9 cellular contexts compared by ENCODE assay signal in genomic region chr19:55406091-55406868, GRCh38. TPM values are rescaled to one million over a fixed set of nuclear protein-coding genes. Genes with fewer than 3 reads are reported as not detected.
A peak's percentile ranks its signal among the peaks of the same experiment; 100 is the strongest.
DNase-seq lines count a peak whose midpoint lies in the region; ATAC-seq lines count a peak whose summit lies in the region.
"Had no signal": no experiment of that assay in that cellular context is flagged by ENCODE, and none has a peak within 500 bp of the region (broad histone marks: within the 10 kb centered on the region; RNA-seq: fewer than 3 reads in every experiment).

No MANE protein-coding gene starts in this region.

- H3K4me3 ChIP-seq in iPS-15b (ENCODE audit: low read depth, low read length) (peak overlapping the region; percentile 73), stomach smooth muscle (ENCODE audit: low read length in 2 of 2) (peak overlapping the region; percentile 73 to 81)

- H3K4me1 Mint-ChIP-seq in activated CD4-positive, alpha-beta T cell treated with anti-CD3 and anti-CD28 coated beads for 36 hours: peaks cover 24% of the 10 kb centered on the region
- H3K4me1 Mint-ChIP-seq in activated CD4-positive, alpha-beta memory T cell treated with anti-CD3 and anti-CD28 coated beads, Interleukin-2, amount 10 ng/mL, durations not matched to agents 7 days and 5 days: peaks cover 57% of the 10 kb centered on the region

- peaks cover 3% of the 10 kb centered on the region for H3K27me3 ChIP-seq in iPS-15b (ENCODE audit: control insufficient read depth, insufficient read depth, low read length)
- no peaks in the 10 kb centered on the region for H3K27me3 ChIP-seq in stomach smooth muscle (ENCODE audit: control insufficient read depth in 1 of 2, insufficient read depth in 2 of 2, low read length in 2 of 2)

- DNase-seq in activated CD4-positive, alpha-beta T cell treated with anti-CD3 and anti-CD28 coated beads for 36 hours: no peak
- DNase-seq in activated CD4-positive, alpha-beta T cell treated with anti-CD3 and anti-CD28 coated beads, Interleukin-2, amount 50 U/mL, for 1 hour: no peak
- no peak for DNase-seq in activated CD4-positive, alpha-beta memory T cell treated with anti-CD3 and anti-CD28 coated beads, Interleukin-2, amount 10 ng/mL, durations not matched to agents 7 days and 5 days
- no peak for DNase-seq in EL
- DNase-seq: islet precursor cell had no signal

- CTCF ChIA-PET in activated CD4-positive, alpha-beta T cell treated with anti-CD3 and anti-CD28 coated beads for 36 hours (lab: Charles Lee): no interaction called here
- CTCF ChIA-PET in activated CD4-positive, alpha-beta memory T cell treated with anti-CD3 and anti-CD28 coated beads, Interleukin-2, amount 10 ng/mL, durations not matched to agents 7 days and 5 days (lab: Charles Lee): interaction anchor here (1.1 kb wide), 1 partner anchor 152 kb away, joined by 3 read pairs; no protein-coding TSS in a partner anchor

- intact Hi-C loops in activated CD4-positive, alpha-beta T cell treated with anti-CD3 and anti-CD28 coated beads for 36 hours (cut with DNase I, micrococcal nuclease): loop anchor here in 1 of 2 experiments (5.0 kb wide), 1 partner anchor 46 kb away; no protein-coding TSS in a partner anchor

- ATAC-seq in activated CD4-positive, alpha-beta T cell treated with anti-CD3 and anti-CD28 coated beads for 36 hours: no peak
- ATAC-seq in GM21447 (IDR thresholded peaks at IDR 0.05; ENCODE audit: unreplicated experiment) (no peak), GM18861 (IDR thresholded peaks at IDR 0.05; ENCODE audit: unreplicated experiment) (no peak)

- no peak overlapping the region for H3K27ac ChIP-seq in stomach smooth muscle (ENCODE audit: low read length)

- H3K4me3 Mint-ChIP-seq in activated CD4-positive, alpha-beta T cell treated with anti-CD3 and anti-CD28 coated beads for 36 hours: peak overlapping the region; percentile 90
- H3K4me3 Mint-ChIP-seq in activated CD4-positive, alpha-beta memory T cell treated with anti-CD3 and anti-CD28 coated beads, Interleukin-2, amount 10 ng/mL, durations not matched to agents 7 days and 5 days: peak overlapping the region; percentile 83

- H3K9me3 Mint-ChIP-seq in activated CD4-positive, alpha-beta T cell treated with anti-CD3 and anti-CD28 coated beads for 36 hours (ENCODE audit: low read depth): peaks cover 4% of the 10 kb centered on the region
- H3K9me3 Mint-ChIP-seq in activated CD4-positive, alpha-beta memory T cell treated with anti-CD3 and anti-CD28 coated beads, Interleukin-2, amount 10 ng/mL, durations not matched to agents 7 days and 5 days: peaks cover 5% of the 10 kb centered on the region

- H3K9me3 ChIP-seq in iPS-15b (ENCODE audit: control insufficient read depth, insufficient read depth, low read length) (no peaks in the 10 kb centered on the region), stomach smooth muscle (ENCODE audit: control insufficient read depth in 2 of 2, low read length in 2 of 2) (no peaks in the 10 kb centered on the region)

- peaks cover 45% of the 10 kb centered on the region for H3K36me3 ChIP-seq in iPS-15b (ENCODE audit: control insufficient read depth, insufficient read depth, low read length)
- H3K36me3 ChIP-seq in stomach smooth muscle (ENCODE audit: control insufficient read depth in 2 of 2, insufficient read depth in 2 of 2, low read length in 2 of 2): peaks cover 26% of the 10 kb centered on the region in 2 donors

- no peaks in the 10 kb centered on the region for H3K27me3 Mint-ChIP-seq in activated CD4-positive, alpha-beta T cell treated with anti-CD3 and anti-CD28 coated beads for 36 hours
- peaks cover 6% of the 10 kb centered on the region for H3K27me3 Mint-ChIP-seq in activated CD4-positive, alpha-beta memory T cell treated with anti-CD3 and anti-CD28 coated beads, Interleukin-2, amount 10 ng/mL, durations not matched to agents 7 days and 5 days

- H3K27ac Mint-ChIP-seq in activated CD4-positive, alpha-beta T cell treated with anti-CD3 and anti-CD28 coated beads for 36 hours: peak overlapping the region; percentile 85
- H3K27ac Mint-ChIP-seq in activated CD4-positive, alpha-beta memory T cell treated with anti-CD3 and anti-CD28 coated beads, Interleukin-2, amount 10 ng/mL, durations not matched to agents 7 days and 5 days: peak overlapping the region; percentile 83

- H3K9ac ChIP-seq in iPS-15b (ENCODE audit: low read depth, low read length) (peak overlapping the region; percentile 47), stomach smooth muscle (ENCODE audit: low read length in 2 of 2) (peak overlapping the region in 1 of 2 donors; percentile 81)

- H3K4me1 ChIP-seq in iPS-15b (ENCODE audit: control insufficient read depth, insufficient read depth, low read length): peaks cover 5% of the 10 kb centered on the region
- peaks cover 22% of the 10 kb centered on the region for H3K4me1 ChIP-seq in stomach smooth muscle (ENCODE audit: control insufficient read depth, insufficient read depth, low read length)

- POLR2A ChIA-PET in activated CD4-positive, alpha-beta T cell treated with anti-CD3 and anti-CD28 coated beads for 36 hours (lab: Charles Lee): interaction anchor here (0.7 to 4.4 kb wide), 6 partner anchors 8 to 98 kb away, joined by 3 to 41 read pairs (median 6); partner anchors contain the start of genes KMT5C and TMEM238
- POLR2A ChIA-PET in activated CD4-positive, alpha-beta memory T cell treated with anti-CD3 and anti-CD28 coated beads, Interleukin-2, amount 10 ng/mL, durations not matched to agents 7 days and 5 days (lab: Charles Lee): interaction anchor here (1.0 to 12.3 kb wide), 11 partner anchors 8 to 320 kb away, joined by 3 to 224 read pairs (median 10); partner anchors contain the start of genes RPL28, TMEM238 and ZNF865

- H3K36me3 Mint-ChIP-seq in activated CD4-positive, alpha-beta T cell treated with anti-CD3 and anti-CD28 coated beads for 36 hours (ENCODE audit: low read depth): peaks cover 55% of the 10 kb centered on the region
- peaks cover 59% of the 10 kb centered on the region for H3K36me3 Mint-ChIP-seq in activated CD4-positive, alpha-beta memory T cell treated with anti-CD3 and anti-CD28 coated beads, Interleukin-2, amount 10 ng/mL, durations not matched to agents 7 days and 5 days (ENCODE audit: low read depth)

RNA-seq across cellular contexts. Expression of gene UBE2S, which starts 1.3 kb away (rescaled TPM):
- 100 to 1,000 TPM; 228 to 342 TPM for total RNA-seq in activated CD4-positive, alpha-beta T cell treated with anti-CD3 and anti-CD28 coated beads for 36 hours
- 100 to 1,000 TPM; 277 to 284 TPM for total RNA-seq in activated CD4-positive, alpha-beta memory T cell treated with anti-CD3 and anti-CD28 coated beads, Interleukin-2, amount 10 ng/mL, durations not matched to agents 7 days and 5 days

RNA-seq across cellular contexts. Expression of gene RPL28, which starts 20.5 kb away (rescaled TPM):
- total RNA-seq in activated CD4-positive, alpha-beta T cell treated with anti-CD3 and anti-CD28 coated beads for 36 hours: 1,000 to 10,000 TPM; 2,751 to 4,078 TPM
- total RNA-seq in activated CD4-positive, alpha-beta memory T cell treated with anti-CD3 and anti-CD28 coated beads, Interleukin-2, amount 10 ng/mL, durations not matched to agents 7 days and 5 days: 1,000 to 10,000 TPM; 3,004 to 3,026 TPM

RNA-seq across cellular contexts. Expression of gene TMEM238, which starts 22.2 kb away (rescaled TPM):
- total RNA-seq in activated CD4-positive, alpha-beta T cell treated with anti-CD3 and anti-CD28 coated beads for 36 hours: 1 to 10 TPM; 5.9 to 6.3 TPM
- total RNA-seq in activated CD4-positive, alpha-beta memory T cell treated with anti-CD3 and anti-CD28 coated beads, Interleukin-2, amount 10 ng/mL, durations not matched to agents 7 days and 5 days: 10 to 100 TPM; 19.2 to 19.3 TPM

RNA-seq across cellular contexts. Expression of gene TMEM190, which starts 29.7 kb away (rescaled TPM):
- total RNA-seq in activated CD4-positive, alpha-beta T cell treated with anti-CD3 and anti-CD28 coated beads for 36 hours: not detected
- not detected for total RNA-seq in activated CD4-positive, alpha-beta memory T cell treated with anti-CD3 and anti-CD28 coated beads, Interleukin-2, amount 10 ng/mL, durations not matched to agents 7 days and 5 days

RNA-seq across cellular contexts. Expression of gene IL11, which starts 36.0 kb away (rescaled TPM):
- total RNA-seq in activated CD4-positive, alpha-beta T cell treated with anti-CD3 and anti-CD28 coated beads for 36 hours: under 1 TPM; 0.09 to 0.18 TPM
- under 1 TPM in 1 of 2 experiments, not detected in 1; 0.48 TPM for total RNA-seq in activated CD4-positive, alpha-beta memory T cell treated with anti-CD3 and anti-CD28 coated beads, Interleukin-2, amount 10 ng/mL, durations not matched to agents 7 days and 5 days
